Comparison of ENCODE assay signal across 29 cellular contexts in genomic region chr4:123788577-123788976, GRCh38.
DNase-seq lines count a peak whose midpoint lies in the region; ATAC-seq, FAIRE-seq and TF ChIP-seq lines count a peak whose summit lies in the region.
"Had no signal": no experiment of that assay in that cellular context is flagged by ENCODE, and none has a peak within 500 bp of the region (broad histone marks: within the 10 kb centered on the region; RNA-seq: fewer than 3 reads in every experiment).

No MANE protein-coding gene starts in this region.

- H3K27me3 Mint-ChIP-seq in H9 (ENCODE audit: low read depth) = no peaks in the 10 kb centered on the region
- H3K27me3 Mint-ChIP-seq: activated T-helper 17 cell treated with anti-CD3 and anti-CD28 coated beads, Interleukin-2, amount 50 U/mL, for 72 hours; T-cell had no signal

- no peak overlapping the region for H3K18ac ChIP-seq in H9 (ENCODE audit: insufficient read length, low read depth, low read length)

- no peaks in the 10 kb centered on the region for H3K36me3 ChIP-seq in colonic mucosa
- no peaks in the 10 kb centered on the region for H3K36me3 ChIP-seq in stomach
- no peaks in the 10 kb centered on the region for H3K36me3 ChIP-seq in HepG2 (replicated peaks in 1 of 2; ENCODE audit: control insufficient read depth in 1 of 2, insufficient read depth in 2 of 2, low read length in 2 of 2)
- no peaks in the 10 kb centered on the region for H3K36me3 ChIP-seq in Karpas-422 (ENCODE audit: insufficient read depth, low read length)
- H3K36me3 ChIP-seq: BLaER1, brain microvascular endothelial cell, pancreas, SJSA1, vagina, WERI-Rb-1 had no signal

- no peak overlapping the region for H3K9ac ChIP-seq in H9 (ENCODE audit: extremely low read depth, insufficient read length, low read length)
- H3K9ac ChIP-seq in colonic mucosa (ENCODE audit: low read depth in 2 of 2, low read length in 2 of 2) = no peak overlapping the region
- no peak overlapping the region for H3K9ac ChIP-seq in HepG2 (ENCODE audit: insufficient read depth, low read depth, low read length)
- no peak overlapping the region for H3K9ac ChIP-seq in Karpas-422 (ENCODE audit: low read length)
- H3K9ac ChIP-seq: BLaER1 had no signal

- H3K79me1 ChIP-seq in H9 (ENCODE audit: insufficient read depth, low read depth, low read length, poor library complexity, severe bottlenecking) = no peaks in the 10 kb centered on the region

- H2BK5ac ChIP-seq in H9 (ENCODE audit: insufficient read length, low read length) = no peak overlapping the region

- no peak overlapping the region for H3K4me3 Mint-ChIP-seq in H9
- H3K4me3 Mint-ChIP-seq: activated T-helper 17 cell treated with anti-CD3 and anti-CD28 coated beads, Interleukin-2, amount 50 U/mL, for 72 hours; neural crest cell; T-cell had no signal

- H3K27ac Mint-ChIP-seq in H9 = peak overlapping the region in 1 of 3 experiments; percentile 90; a peak in 1 of 7 replicates
- H3K27ac Mint-ChIP-seq: activated T-helper 17 cell treated with anti-CD3 and anti-CD28 coated beads, Interleukin-2, amount 50 U/mL, for 72 hours; T-cell had no signal

- CTCF ChIA-PET in HepG2 (lab: Yijun Ruan, JAX; ENCODE audit: low intra/inter-chr PET ratio, low total read pairs) = no interaction called here

- H3K9me3 Mint-ChIP-seq in H9 = no peaks in the 10 kb centered on the region; a peak in 1 of 5 replicates
- H3K9me3 Mint-ChIP-seq: activated T-helper 17 cell treated with anti-CD3 and anti-CD28 coated beads, Interleukin-2, amount 50 U/mL, for 72 hours; T-cell had no signal

- H3K9me3 ChIP-seq in H9 (ENCODE audit: control insufficient read depth, low read depth, low read length) (no peaks in the 10 kb centered on the region), colonic mucosa (no peaks in the 10 kb centered on the region), stomach (no peaks in the 10 kb centered on the region), HepG2 (ENCODE audit: low read length) (no peaks in the 10 kb centered on the region), Karpas-422 (ENCODE audit: low read length) (no peaks in the 10 kb centered on the region)
- H3K9me3 ChIP-seq: BLaER1, pancreas, SJSA1, vagina had no signal

- H3T11ph ChIP-seq in H9 (ENCODE audit: low read length) = no peak overlapping the region

- POLR2A ChIA-PET in HepG2 (lab: Yijun Ruan, JAX) = no interaction called here

- H3K23me2 ChIP-seq in H9 (ENCODE audit: insufficient read length, low read depth, low read length, poor library complexity, severe bottlenecking) = no peaks in the 10 kb centered on the region

- peaks cover 41 to 55% of the 10 kb centered on the region in 2 experiments for H3K4me1 Mint-ChIP-seq in H9
- H3K4me1 Mint-ChIP-seq: activated T-helper 17 cell treated with anti-CD3 and anti-CD28 coated beads, Interleukin-2, amount 50 U/mL, for 72 hours; T-cell had no signal

- H3K4me2 ChIP-seq in H9 (ENCODE audit: insufficient read depth, insufficient read length, low read length) (no peak overlapping the region), HepG2 (ENCODE audit: low read depth, low read length) (no peak overlapping the region), Karpas-422 (ENCODE audit: low read depth, low read length, poor library complexity, severe bottlenecking) (no peak overlapping the region)
- H3K4me2 ChIP-seq: BLaER1 had no signal

- FAIRE-seq in HepG2 (lab: Jason Lieb, UNC) = no peak
- FAIRE-seq: GM12891, pancreas had no signal

- H3K4me3 ChIP-seq in colonic mucosa (no peak overlapping the region), fibroblast of villous mesenchyme (ENCODE audit: low read depth, low read length) (no peak overlapping the region), stomach (no peak overlapping the region), HepG2 (replicated peaks in 1 of 3; ENCODE audit: insufficient read depth in 1 of 3, low read depth in 2 of 3, low read length in 3 of 3) (no peak overlapping the region), Karpas-422 (ENCODE audit: low read length) (no peak overlapping the region)
- H3K4me3 ChIP-seq: BLaER1, pancreas, SJSA1, vagina had no signal

- H2BK20ac ChIP-seq in H9 (ENCODE audit: low read depth, low read length, poor library complexity, severe bottlenecking) = peak overlapping the region; percentile 60

- H4K91ac ChIP-seq in H9 (ENCODE audit: insufficient read length, low read depth, low read length) = no peak overlapping the region

- intact Hi-C loops in colonic mucosa (cut with DNase I) = no loop called here
- intact Hi-C loops in stomach (cut with DNase I; ENCODE audit: low total_unique reads) = no loop called here
- intact Hi-C loops in HepG2 (cut with micrococcal nuclease; ENCODE audit: unreplicated experiment) = no loop called here

- H2AK5ac ChIP-seq in H9 (ENCODE audit: insufficient read length, low read length) = no peak overlapping the region

- no peak for TF ChIP-seq POLR2A in stomach (IDR thresholded peaks at IDR 0.05)
- no peak for TF ChIP-seq POLR2A in HepG2 (IDR thresholded peaks at IDR 0.05; ENCODE audit: insufficient read depth in 1 of 2, low read depth in 2 of 2, low read length in 2 of 2)

- no peak overlapping the region for H4K5ac ChIP-seq in H9 (ENCODE audit: insufficient read length, low read depth, low read length)

- no peak for ATAC-seq in HepG2
- ATAC-seq: activated T-helper 17 cell treated with anti-CD3 and anti-CD28 coated beads, Interleukin-2, amount 50 U/mL, for 72 hours; foreskin keratinocyte; pancreas; T-cell had no signal

- H3K36me3 Mint-ChIP-seq in H9 (ENCODE audit: insufficient read depth in 1 of 3, low read depth in 3 of 3) = peaks cover 0 to 9% (median 1%) of the 10 kb centered on the region in 3 experiments; a peak in 4 of 7 replicates
- H3K36me3 Mint-ChIP-seq: T-cell had no signal

- TF ChIP-seq RAD21 in HepG2 (CRISPR knock-in tag; IDR thresholded peaks at IDR 0.05) = no peak

- TF ChIP-seq EP300 in stomach (IDR thresholded peaks at IDR 0.05) = no peak
- TF ChIP-seq EP300 in HepG2 (IDR thresholded peaks at IDR 0.05; ENCODE audit: low read depth in 2 of 2, low read length in 2 of 2) = no peak
- TF ChIP-seq EP300 in HepG2 (CRISPR knock-in tag; IDR thresholded peaks at IDR 0.05; ENCODE audit: borderline replicate concordance) = no peak

- H3K27ac ChIP-seq in H9 (ENCODE audit: insufficient read length, low read depth, low read length) (no peak overlapping the region), colonic mucosa (peak overlapping the region; percentile 16), stomach (peak overlapping the region in 4 of 5 donors; percentile 65 to 76 (median 68)), HepG2 (ENCODE audit: extremely low read length, insufficient read depth, low read length) (no peak overlapping the region), Karpas-422 (ENCODE audit: low read length) (no peak overlapping the region)
- H3K27ac ChIP-seq: BLaER1, brain microvascular endothelial cell, foreskin keratinocyte, pancreas, SJSA1, vagina, WERI-Rb-1 had no signal

- no peak overlapping the region for H2BK120ac ChIP-seq in H9 (ENCODE audit: low read depth, low read length, poor library complexity, severe bottlenecking)

- H3K27me3 ChIP-seq in H9 (ENCODE audit: insufficient read depth, low read length) = no peaks in the 10 kb centered on the region
- no peaks in the 10 kb centered on the region for H3K27me3 ChIP-seq in colonic mucosa
- H3K27me3 ChIP-seq in stomach = no peaks in the 10 kb centered on the region
- H3K27me3 ChIP-seq in HepG2 (ENCODE audit: control insufficient read depth in 1 of 2, insufficient read depth in 2 of 2, low read length in 2 of 2) = no peaks in the 10 kb centered on the region; a peak in 1 of 5 replicates
- H3K27me3 ChIP-seq in Karpas-422 (ENCODE audit: low read length) = no peaks in the 10 kb centered on the region
- H3K27me3 ChIP-seq: BLaER1, brain microvascular endothelial cell, foreskin keratinocyte, pancreas, SJSA1, vagina had no signal

- in situ Hi-C loops in HepG2 (cut with HindIII; ENCODE audit: extremely low pct_ligation_motif_present, low pct_unique_long_range_greater_than_20kb) = no loop called here

- H2BK15ac ChIP-seq in H9 (ENCODE audit: low read depth, low read length) = no peak overlapping the region

- no peak overlapping the region for H3K23ac ChIP-seq in H9 (ENCODE audit: insufficient read length, low read depth, low read length)

- no TSS peak for BruUV-seq in HepG2 (replicated peaks; lab: Mats Ljungman, UMichigan)

- H3K14ac ChIP-seq in H9 (ENCODE audit: insufficient read depth, low read length) = no peak overlapping the region

- TF ChIP-seq CTCF in H9 (conservative IDR thresholded peaks at IDR 0.05) (no peak), colonic mucosa (IDR thresholded peaks at IDR 0.05) (no peak), fibroblast of villous mesenchyme (IDR thresholded peaks at IDR 0.05; ENCODE audit: insufficient read depth, low read depth, low read length) (no peak), stomach (IDR thresholded peaks at IDR 0.05) (no peak), HepG2 (CRISPR knock-in tag; IDR thresholded peaks at IDR 0.05) (no peak)

- H3K4ac ChIP-seq in H9 (ENCODE audit: low read depth, low read length) = no peak overlapping the region

- no peak overlapping the region for H4K8ac ChIP-seq in H9 (replicated peaks; ENCODE audit: insufficient read length, low read depth, low read length)

- H3K9me2 ChIP-seq in Karpas-422 (replicated peaks; ENCODE audit: insufficient read depth, low read length) = no peaks in the 10 kb centered on the region

- H4K20me1 ChIP-seq in H9 (ENCODE audit: control insufficient read depth, insufficient read depth, insufficient read length) (no peaks in the 10 kb centered on the region), HepG2 (ENCODE audit: insufficient read depth, low read length) (no peaks in the 10 kb centered on the region), Karpas-422 (ENCODE audit: insufficient read depth, low read depth, low read length) (no peaks in the 10 kb centered on the region)
- H4K20me1 ChIP-seq: BLaER1 had no signal

- H3K79me2 ChIP-seq in H9 (ENCODE audit: insufficient read depth, low read length) (no peaks in the 10 kb centered on the region), HepG2 (ENCODE audit: insufficient read depth, low read length) (no peaks in the 10 kb centered on the region), Karpas-422 (ENCODE audit: low read length) (no peaks in the 10 kb centered on the region)

- H3K4me1 ChIP-seq in H9 (ENCODE audit: insufficient read depth, low read length) = peaks cover 5% of the 10 kb centered on the region; the same call in 1 of the 2 replicates
- no peaks in the 10 kb centered on the region for H3K4me1 ChIP-seq in colonic mucosa
- peaks cover 0 to 38% (median 8%) of the 10 kb centered on the region in 4 donors for H3K4me1 ChIP-seq in stomach
- H3K4me1 ChIP-seq in HepG2 (ENCODE audit: insufficient read depth, low read length) = 0 out of 2 replicates have a peak, but pooled peaks cover 6% of the 10 kb centered on the region
- H3K4me1 ChIP-seq in Karpas-422 (ENCODE audit: low read length) = no peaks in the 10 kb centered on the region
- H3K4me1 ChIP-seq: BLaER1, foreskin keratinocyte, pancreas had no signal

- DNase-seq in H9 = no peak
- no peak for DNase-seq in colonic mucosa
- peak; percentile 35 for DNase-seq in fibroblast of villous mesenchyme (ENCODE audit: low read depth)
- DNase-seq in stomach = no peak
- DNase-seq in HepG2 (ENCODE audit: low spot score) = no peak
- no peak for DNase-seq in LoVo (ENCODE audit: low spot score)
- DNase-seq in Karpas-422 = no peak
- DNase-seq: activated CD4-positive, alpha-beta T cell treated with anti-CD3 and anti-CD28 coated beads for 4 hours; activated naive CD4-positive, alpha-beta T cell treated with anti-CD3 and anti-CD28 coated beads, Interleukin-2, amount 50 U/mL, for 16 hours; amygdala; brain microvascular endothelial cell; foreskin keratinocyte; mesendoderm; NCI-H1092; NCI-H1694; NCI-H446 treated with DMSO at 0.1 percent for 48 hours; pancreas; retina; RPMI8226; stimulated activated CD4-positive, alpha-beta T cell treated with anti-CD3 and anti-CD28 coated beads, Interleukin-1b, Interleukin-23, amount 100 ng/mL, for 48 hours; stimulated activated naive CD4-positive, alpha-beta T cell treated with Interleukin-2 at 50 U/mL for 16 hours; T-cell; WERI-Rb-1 had no signal

- H3K56ac ChIP-seq in H9 (ENCODE audit: insufficient read length, low read depth, low read length) = no peak overlapping the region

- H2AFZ ChIP-seq in H9 (ENCODE audit: low read length) (no peak overlapping the region), HepG2 (ENCODE audit: low read length) (no peak overlapping the region), Karpas-422 (ENCODE audit: low read length) (no peak overlapping the region)

- no peak overlapping the region for H2BK12ac ChIP-seq in H9 (ENCODE audit: insufficient read length, low read depth, low read length)

Comparison
In these comparisons a context has a peak if more than half of its experiments do, and no peak if none do; other contexts are left out.
1. H3K27ac ChIP-seq: peak in colonic mucosa (single experiment) and stomach (4 of 5); none in H9 (single experiment), HepG2 (single experiment) and Karpas-422 (single experiment).